ENCODE assay signal across 8 cellular contexts in the genomic region with DNA sequence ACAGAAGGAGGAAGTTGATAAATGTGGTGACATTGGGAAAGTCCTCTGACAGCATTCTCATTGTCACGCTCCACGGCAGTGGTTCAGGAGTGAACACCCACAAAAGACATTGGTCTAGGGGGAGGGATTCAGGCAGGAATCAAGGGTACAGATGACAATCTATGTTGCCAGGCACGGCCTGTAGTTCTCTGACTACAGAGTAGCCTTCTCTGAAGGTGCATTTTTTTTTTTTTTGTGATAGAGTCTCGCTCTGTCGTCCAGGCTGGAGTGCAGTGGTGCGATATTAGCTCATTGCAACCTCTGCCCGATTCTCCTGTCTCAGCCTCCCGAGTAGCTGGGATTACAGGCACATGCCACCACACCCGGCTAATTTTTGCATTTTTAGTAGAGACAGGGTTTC. TPM values are rescaled to one million over a fixed set of nuclear protein-coding genes. Genes with fewer than 3 reads are reported as not detected.
DNase-seq lines count a peak whose midpoint lies in the region; ATAC-seq and TF ChIP-seq lines count a peak whose summit lies in the region.

No MANE protein-coding gene starts in this region.

- ATAC-seq in GM18873 (IDR thresholded peaks at IDR 0.05; ENCODE audit: low FRiP score, unreplicated experiment), result peak; percentile 45
- peak; percentile 64 for ATAC-seq in HG02678 (IDR thresholded peaks at IDR 0.05; ENCODE audit: unreplicated experiment)
- peak; percentile 26 for ATAC-seq in thoracic aorta (ENCODE audit: insufficient number of reproducible peaks, low FRiP score, low read depth)

- no peaks in the 10 kb centered on the region for H3K36me3 Mint-ChIP-seq in glutamatergic neuron (ENCODE audit: unreplicated experiment)

- no peak overlapping the region for H3K4me3 ChIP-seq in thoracic aorta

- H3K27me3 ChIP-seq in thoracic aorta (replicated peaks; ENCODE audit: insufficient read depth), result no peaks in the 10 kb centered on the region

- H3K4me3 Mint-ChIP-seq in glutamatergic neuron (ENCODE audit: unreplicated experiment), result no peak overlapping the region

- no peaks in the 10 kb centered on the region for H3K36me3 ChIP-seq in thoracic aorta

- H3K27me3 Mint-ChIP-seq in glutamatergic neuron (ENCODE audit: unreplicated experiment), result peaks cover 8% of the 10 kb centered on the region

- peaks cover 7% of the 10 kb centered on the region for H3K9me3 Mint-ChIP-seq in glutamatergic neuron (ENCODE audit: unreplicated experiment)

- DNase-seq in NOMO-1 treated with dmso at 0.1 percent for 144 hours (lab: John Stamatoyannopoulos, UW; ENCODE audit: unreplicated experiment), result peak; percentile 80
- no peak for DNase-seq in glutamatergic neuron
- DNase-seq in thoracic aorta (ENCODE audit: low spot score), result no peak
- no peak for DNase-seq in COLO668 (lab: John Stamatoyannopoulos, UW; ENCODE audit: unreplicated experiment)
- DNase-seq in SW480 (ENCODE audit: low spot score), result no peak
- no peak for DNase-seq in NCI-H1092 treated with DMSO at 0.1 percent for 48 hours (lab: John Stamatoyannopoulos, UW)

- H3K27ac Mint-ChIP-seq in glutamatergic neuron (ENCODE audit: unreplicated experiment), result peak overlapping the region; percentile 38

- no peak overlapping the region for H3K27ac ChIP-seq in thoracic aorta

- H3K4me1 Mint-ChIP-seq in glutamatergic neuron (ENCODE audit: low read depth, unreplicated experiment), result peaks cover 9% of the 10 kb centered on the region

- H3K4me1 ChIP-seq in thoracic aorta (ENCODE audit: control insufficient read depth in 1 of 2, low read depth in 2 of 2), result no peaks in the 10 kb centered on the region

- no peaks in the 10 kb centered on the region for H3K9me3 ChIP-seq in thoracic aorta

- TF ChIP-seq CTCF in glutamatergic neuron (IDR thresholded peaks at IDR 0.05; ENCODE audit: partially characterized antibody, unreplicated experiment) (no peak), thoracic aorta (IDR thresholded peaks at IDR 0.05) (no peak)

RNA-seq across cellular contexts. Expression of a gene that starts 7.4 kb away (rescaled TPM):
- total RNA-seq in glutamatergic neuron (ENCODE audit: unreplicated experiment) (60.5 TPM), thoracic aorta (100 to 1,000 TPM in 1 of 2 donors, 10 to 100 TPM in 1; 97.0 to 107 TPM)

RNA-seq across cellular contexts. Expression of a gene that starts 12.4 kb away (rescaled TPM):
- total RNA-seq in glutamatergic neuron (ENCODE audit: unreplicated experiment) (293 TPM), thoracic aorta (100 to 1,000 TPM in 1 of 2 donors, 10 to 100 TPM in 1; 93.3 to 216 TPM)

RNA-seq across cellular contexts. Expression of a gene that starts 38.3 kb away (rescaled TPM):
- 17.7 TPM for total RNA-seq in glutamatergic neuron (ENCODE audit: unreplicated experiment)
- total RNA-seq in thoracic aorta, result 10 to 100 TPM; 17.2 to 21.1 TPM
